8 cellular contexts compared by ENCODE assay signal in the genomic region with DNA sequence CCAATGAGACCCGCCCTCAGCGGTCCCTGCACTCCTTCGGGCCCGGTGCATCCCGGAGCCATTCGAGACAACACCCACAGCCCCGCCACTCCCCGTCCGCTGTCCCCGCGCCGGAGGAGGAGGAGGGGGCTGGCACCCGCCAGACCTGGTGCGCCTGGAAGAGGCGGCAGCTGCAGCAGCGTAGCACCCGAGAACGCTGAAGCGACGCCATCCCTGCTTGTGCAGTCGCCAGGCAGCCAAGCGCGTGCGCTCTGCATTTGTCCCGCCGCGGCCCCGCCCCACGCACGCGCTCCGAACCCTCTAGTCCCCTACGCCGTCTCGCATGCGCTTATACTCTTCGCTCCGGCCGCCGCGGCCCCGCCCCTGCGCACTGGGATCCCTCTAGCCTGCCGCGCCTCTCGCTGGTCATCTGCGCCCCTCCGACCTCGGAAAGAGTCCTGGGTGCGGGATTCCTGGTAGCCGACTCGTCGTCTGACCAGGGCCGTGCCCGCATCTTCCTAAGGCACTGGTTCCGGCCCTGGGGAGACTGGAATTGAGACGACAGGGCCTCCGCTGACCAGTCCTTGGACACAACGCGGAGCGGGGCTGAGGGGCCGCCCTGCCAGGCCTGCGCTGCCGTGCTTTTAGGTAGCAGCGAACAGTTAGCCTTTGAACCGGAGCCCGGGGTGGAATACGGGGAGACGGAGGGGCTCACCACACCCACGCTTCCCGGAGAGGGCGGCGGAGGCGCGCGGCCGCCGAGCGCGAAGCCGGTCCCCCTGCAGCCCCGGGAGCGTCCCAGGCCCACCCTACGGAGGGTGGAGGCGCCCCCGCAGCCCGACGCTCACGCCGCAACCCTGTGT. TPM values are rescaled to one million over a fixed set of nuclear protein-coding genes. Genes with fewer than 3 reads are reported as not detected.
DNase-seq lines count a peak whose midpoint lies in the region; ATAC-seq lines count a peak whose summit lies in the region.

A gene with protein sequence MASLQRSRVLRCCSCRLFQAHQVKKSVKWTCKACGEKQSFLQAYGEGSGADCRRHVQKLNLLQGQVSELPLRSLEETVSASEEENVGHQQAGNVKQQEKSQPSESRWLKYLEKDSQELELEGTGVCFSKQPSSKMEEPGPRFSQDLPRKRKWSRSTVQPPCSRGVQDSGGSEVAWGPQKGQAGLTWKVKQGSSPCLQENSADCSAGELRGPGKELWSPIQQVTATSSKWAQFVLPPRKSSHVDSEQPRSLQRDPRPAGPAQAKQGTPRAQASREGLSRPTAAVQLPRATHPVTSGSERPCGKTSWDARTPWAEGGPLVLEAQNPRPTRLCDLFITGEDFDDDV (minus strand): TSS at position 232 of the 842 bp plus-strand sequence. CDS start 21 bp downstream, at position 211.

- H3K4me1 ChIP-seq in HUES64 (ENCODE audit: insufficient read depth, low read length) = peaks cover 4% of the 10 kb centered on the region; the same call in 1 of the 2 replicates

- H3K27ac ChIP-seq in HUES64 (ENCODE audit: low read depth, low read length) (peak within 1 kb of the TSS; percentile 43; the same call in 1 of the 2 replicates), epithelial cell of prostate (peak within 1 kb of the TSS; percentile 55)

- no peaks in the 10 kb centered on the region for H3K27me3 ChIP-seq in HUES64 (ENCODE audit: insufficient read depth, low read length)

- no peaks in the 10 kb centered on the region for H3K9me3 ChIP-seq in HUES64 (ENCODE audit: insufficient read depth, low read depth, low read length)

- peak; percentile 97 for ATAC-seq in GM21447 (IDR thresholded peaks at IDR 0.05; ENCODE audit: unreplicated experiment)

- H3K9ac ChIP-seq in HUES64 (ENCODE audit: low read depth, low read length) = peak within 1 kb of the TSS; percentile 78

- H3K4me3 ChIP-seq in HUES64 (ENCODE audit: low read length) = peak within 1 kb of the TSS; percentile 91

- under 1% methylated on average over 84 of the region's 90 CpGs for WGBS in HUES64

- peaks cover 27% of the 10 kb centered on the region for H3K36me3 ChIP-seq in HUES64 (ENCODE audit: insufficient read depth, low read length)

- DNase-seq in DMS 273 (lab: John Stamatoyannopoulos, UW; ENCODE audit: unreplicated experiment) (peak; percentile 99), OCI-M2 (lab: John Stamatoyannopoulos, UW; ENCODE audit: unreplicated experiment) (peak; percentile 64), activated T-cell treated with anti-CD3 and anti-CD28 coated beads for 48 hours (ENCODE audit: low read depth) (peak; percentile 89), epithelial cell of prostate (ENCODE audit: low read depth, low spot score) (peak; percentile 65), mucosa of gallbladder (ENCODE audit: low spot score) (peak; percentile 97)
- DNase-seq in stimulated activated CD8-positive, alpha-beta memory T cell treated with anti-CD3 and anti-CD28 coated beads, Interleukin-4, amount 100 ng/mL, for 4 hours (ENCODE audit: low read depth in 2 of 2, low spot score in 1 of 2) = peak; percentile 75 to 86

RNA-seq across cellular contexts. Expression of the gene that starts here (rescaled TPM):
- polyA plus RNA-seq in HUES64 (2013, experiment 1 of 2) = 9.8 TPM
- 17.0 TPM for polyA plus RNA-seq in HUES64 (2013, experiment 2 of 2)
- 38.6 TPM for total RNA-seq in mucosa of gallbladder

Comparison
In these comparisons a context has a peak if more than half of its experiments do, and no peak if none do; other contexts are left out.
1. Peak in every context shown above with its lines: DNase-seq, ATAC-seq, H3K4me3 ChIP-seq and H3K27ac ChIP-seq.